Comparison of ENCODE assay signal across 22 cellular contexts in genomic region chr7:128014864-128015263, GRCh38. TPM values are rescaled to one million over a fixed set of nuclear protein-coding genes. Genes with fewer than 3 reads are reported as not detected.
DNase-seq lines count a peak whose midpoint lies in the region; ATAC-seq and TF ChIP-seq lines count a peak whose summit lies in the region.
"Had no signal": no experiment of that assay in that cellular context is flagged by ENCODE, and none has a peak within 500 bp of the region (broad histone marks: within the 10 kb centered on the region; RNA-seq: fewer than 3 reads in every experiment).

No MANE protein-coding gene starts in this region.

- ATAC-seq in esophagus mucosa = peak; percentile 73
- ATAC-seq in left lobe of liver = no peak
- no peak for ATAC-seq in upper lobe of left lung (ENCODE audit: low FRiP score in 2 of 2)
- ATAC-seq in GM21576 (IDR thresholded peaks at IDR 0.05; ENCODE audit: unreplicated experiment) = no peak
- ATAC-seq: activated T-helper 17 cell treated with anti-CD3 and anti-CD28 coated beads, Interleukin-2, amount 50 U/mL, for 72 hours; GM23338; upper lobe of right lung had no signal

- H3K9me2 ChIP-seq in Karpas-422 (replicated peaks; ENCODE audit: insufficient read depth, low read length) = no peaks in the 10 kb centered on the region

- H3K4me3 ChIP-seq in Karpas-422 (ENCODE audit: low read length) (no peak overlapping the region), WERI-Rb-1 (ENCODE audit: low read depth, low read length) (no peak overlapping the region), upper lobe of left lung (no peak overlapping the region)
- H3K4me3 ChIP-seq: GM23338, skin epidermis, upper lobe of right lung had no signal

- H3K4me1 ChIP-seq in Karpas-422 (ENCODE audit: low read length) (peaks cover 97% of the 10 kb centered on the region), upper lobe of left lung (peaks cover 31 to 57% (median 49%) of the 10 kb centered on the region in 4 donors)

- H3K36me3 ChIP-seq in Karpas-422 (ENCODE audit: insufficient read depth, low read length) (peaks cover 14% of the 10 kb centered on the region; the same call in 1 of the 2 replicates), WERI-Rb-1 (peaks cover 12% of the 10 kb centered on the region), upper lobe of left lung (no peaks in the 10 kb centered on the region)
- H3K36me3 ChIP-seq: upper lobe of right lung had no signal

- no peak for TF ChIP-seq POLR2A in upper lobe of left lung (IDR thresholded peaks at IDR 0.05)

- WGBS in upper lobe of left lung, 2 donors = 86 to 94% methylated on average over 6 of the region's 6 CpGs

- H3K9me3 ChIP-seq in Karpas-422 (ENCODE audit: low read length) (no peaks in the 10 kb centered on the region), WERI-Rb-1 (ENCODE audit: severe bottlenecking) (no peaks in the 10 kb centered on the region), upper lobe of left lung (no peaks in the 10 kb centered on the region)
- H3K9me3 ChIP-seq: upper lobe of right lung had no signal

- no peak overlapping the region for H3K9ac ChIP-seq in Karpas-422 (ENCODE audit: low read length)

- TF ChIP-seq EP300 in upper lobe of left lung (IDR thresholded peaks at IDR 0.05) = no peak

- H2AFZ ChIP-seq in Karpas-422 (ENCODE audit: low read length) = no peak overlapping the region
- H2AFZ ChIP-seq: GM23338 had no signal

- H3K4me2 ChIP-seq in Karpas-422 (ENCODE audit: low read depth, low read length, poor library complexity, severe bottlenecking) = no peak overlapping the region
- H3K4me2 ChIP-seq: GM23338 had no signal

- TF ChIP-seq CTCF in WERI-Rb-1 (IDR thresholded peaks at IDR 0.05; ENCODE audit: low read depth, low read length) = no peak
- no peak for TF ChIP-seq CTCF in upper lobe of left lung (IDR thresholded peaks at IDR 0.05)

- DNase-seq in DMS53 (lab: John Stamatoyannopoulos, UW) (peak; percentile 17), DMS53 treated with DMSO at 0.1 percent for 48 hours (lab: John Stamatoyannopoulos, UW; ENCODE audit: unreplicated experiment) (no peak), Karpas-422 (no peak), WERI-Rb-1 (peak; percentile 93), left lobe of liver (ENCODE audit: low spot score) (no peak), upper lobe of left lung (no peak)
- DNase-seq: activated CD8-positive, alpha-beta memory T cell treated with anti-CD3 and anti-CD28 coated beads, Interleukin-2, amount 50 U/mL, for 48 hours; CD4-positive, CD25-positive, alpha-beta regulatory T cell; DMS153; foreskin fibroblast; naive B cell; NCI-H1048; NCI-H1930; nucleus accumbens; stimulated activated CD4-positive, alpha-beta T cell treated with anti-CD3 and anti-CD28 coated beads, Interleukin-1b, Interleukin-23, amount 100 ng/mL, for 48 hours; upper lobe of right lung had no signal

- peak overlapping the region; percentile 97 for H3K27ac ChIP-seq in Karpas-422 (ENCODE audit: low read length)
- H3K27ac ChIP-seq in WERI-Rb-1 = peak overlapping the region; percentile 75
- no peak overlapping the region for H3K27ac ChIP-seq in upper lobe of left lung
- H3K27ac ChIP-seq: 22Rv1, skin epidermis, upper lobe of right lung had no signal

- no peaks in the 10 kb centered on the region for H3K27me3 ChIP-seq in Karpas-422 (ENCODE audit: low read length)
- H3K27me3 ChIP-seq in WERI-Rb-1 (ENCODE audit: insufficient read depth, low read depth, severe bottlenecking) = no peaks in the 10 kb centered on the region
- H3K27me3 ChIP-seq in upper lobe of left lung = no peaks in the 10 kb centered on the region
- H3K27me3 ChIP-seq: upper lobe of right lung had no signal

- H3K79me2 ChIP-seq in Karpas-422 (ENCODE audit: low read length) = peaks cover 89% of the 10 kb centered on the region

- H4K20me1 ChIP-seq in Karpas-422 (ENCODE audit: insufficient read depth, low read depth, low read length) = 0 out of 2 replicates have a peak, but pooled peaks cover 5% of the 10 kb centered on the region

RNA-seq across cellular contexts. Expression of gene LRRC4, which starts 16.4 kb away (rescaled TPM):
- 39.6 and 52.0 TPM in 2 replicates for total RNA-seq in Karpas-422 (2014; rRNA removed; shearing (Covaris generic); ENCODE audit: low replicate concordance)
- total RNA-seq in esophagus mucosa (16.7 TPM), left lobe of liver (2.8 TPM), upper lobe of left lung (10 to 100 TPM in 3 of 6 donors, 1 to 10 TPM in 3; 3.9 to 23.3 (median 11.1) TPM)
- total RNA-seq: CD4-positive, CD25-positive, alpha-beta regulatory T cell had no signal

Comparison
In these comparisons a context has a peak if more than half of its experiments do, and no peak if none do; other contexts are left out.
1. DNase-seq: peak in DMS53 (single experiment) and WERI-Rb-1 (single experiment); none in DMS53 treated with DMSO at 0.1 percent for 48 hours (single experiment), Karpas-422 (single experiment), left lobe of liver (single experiment) and upper lobe of left lung (0 of 2).
2. H3K27ac ChIP-seq: peak in Karpas-422 (single experiment) and WERI-Rb-1 (single experiment); none in upper lobe of left lung (0 of 4).